Comparison of ENCODE assay signal across 8 cellular contexts in the genomic region with DNA sequence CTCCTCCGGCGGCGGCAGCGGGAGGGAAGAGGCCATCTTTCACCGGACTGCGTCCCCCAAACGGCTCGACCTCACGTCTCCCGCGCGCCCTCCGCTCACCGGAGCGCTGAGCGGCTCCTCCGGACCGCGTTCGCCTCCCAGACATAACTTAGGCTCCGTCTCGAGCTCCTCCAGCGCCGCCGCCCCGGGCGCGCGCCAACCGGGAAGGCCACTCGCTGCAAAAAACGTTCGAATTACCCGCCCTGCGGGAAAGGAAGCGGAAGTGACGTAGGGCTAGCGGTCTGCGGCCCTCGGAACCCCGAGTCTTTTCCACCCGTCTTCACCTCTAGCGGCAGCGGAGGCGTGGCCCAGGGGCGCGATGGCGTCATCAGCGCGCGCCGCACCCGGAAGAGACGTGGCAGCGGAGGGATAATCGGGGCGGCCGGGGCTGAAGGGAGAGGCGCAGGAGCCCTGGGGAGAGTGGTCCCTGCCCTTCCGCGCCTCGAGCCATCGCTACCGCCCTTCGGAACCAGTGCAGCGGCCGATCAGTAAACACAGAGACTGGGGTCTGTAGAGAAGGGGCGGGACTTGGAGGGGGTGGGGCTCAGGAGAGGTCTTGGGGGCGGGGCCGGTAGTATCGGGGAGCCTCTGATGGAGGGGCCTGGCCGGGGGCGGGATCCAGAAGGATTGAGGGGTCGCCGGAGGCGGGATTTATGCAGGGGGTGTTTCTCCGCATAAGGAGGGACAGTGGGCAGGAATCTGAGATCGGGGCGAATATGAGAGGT. TPM values are rescaled to one million over a fixed set of nuclear protein-coding genes. Genes with fewer than 3 reads are reported as not detected.
DNase-seq lines count a peak whose midpoint lies in the region; ATAC-seq, FAIRE-seq and TF ChIP-seq lines count a peak whose summit lies in the region.

A gene with protein sequence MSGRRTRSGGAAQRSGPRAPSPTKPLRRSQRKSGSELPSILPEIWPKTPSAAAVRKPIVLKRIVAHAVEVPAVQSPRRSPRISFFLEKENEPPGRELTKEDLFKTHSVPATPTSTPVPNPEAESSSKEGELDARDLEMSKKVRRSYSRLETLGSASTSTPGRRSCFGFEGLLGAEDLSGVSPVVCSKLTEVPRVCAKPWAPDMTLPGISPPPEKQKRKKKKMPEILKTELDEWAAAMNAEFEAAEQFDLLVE (minus strand): TSS at position 207 of the 764 bp plus-strand sequence. CDS start 62 bp downstream, at position 145.
A gene (plus strand): TSS at position 389 of the 764 bp plus-strand sequence. CDS start 477 bp downstream, outside the sequence.

- POLR2A ChIA-PET in endothelial cell of umbilical vein (lab: Charles Lee): no interaction called here

- ATAC-seq in GM21528 (IDR thresholded peaks at IDR 0.05; ENCODE audit: low FRiP score, unreplicated experiment): peak; percentile 67

- peak; percentile 97 for FAIRE-seq in endothelial cell of umbilical vein (lab: Jason Lieb, UNC)

- no peaks in the 10 kb centered on the region for H4K20me1 ChIP-seq in endothelial cell of umbilical vein (replicated peaks; ENCODE audit: control insufficient read depth, extremely low read depth, insufficient read depth, low read length)

- CTCF ChIA-PET in endothelial cell of umbilical vein (lab: Charles Lee): no interaction called here

- H2AFZ ChIP-seq in endothelial cell of umbilical vein (ENCODE audit: low read depth, low read length): peak within 1 kb of the TSS; percentile 62

- peaks cover 34% of the 10 kb centered on the region for H3K79me2 ChIP-seq in endothelial cell of umbilical vein (ENCODE audit: control insufficient read depth, insufficient read depth, low read length)

- H3K9ac ChIP-seq in endothelial cell of umbilical vein (replicated peaks; ENCODE audit: extremely low read depth, insufficient read depth, low read length): peak within 1 kb of the TSS; percentile 96

- peak within 1 kb of the TSS; percentile 84 for H3K4me2 ChIP-seq in endothelial cell of umbilical vein (ENCODE audit: insufficient read depth, low read length)

- TF ChIP-seq CTCF in endothelial cell of umbilical vein (IDR thresholded peaks at IDR 0.05; ENCODE audit: extremely low read depth in 1 of 2, insufficient read depth in 1 of 2, low read depth in 1 of 2, low read length in 2 of 2): no peak

- no TSS peak for BruUV-seq in endothelial cell of umbilical vein (replicated peaks; lab: Mats Ljungman, UMichigan)

- H3K9me3 Mint-ChIP-seq in IgD-negative memory B cell: no peaks in the 10 kb centered on the region

- peak within 1 kb of the TSS; percentile 58 to 92 (median 83) for H3K4me3 ChIP-seq in endothelial cell of umbilical vein (replicated peaks in 1 of 3; ENCODE audit: insufficient read depth in 1 of 3, low read depth in 1 of 3, low read length in 3 of 3)

- peak within 1 kb of the TSS; percentile 61 for H3K27ac ChIP-seq in endothelial cell of umbilical vein (ENCODE audit: insufficient read depth, low read depth, low read length)

- no peak for TF ChIP-seq POLR2A in endothelial cell of umbilical vein (IDR thresholded peaks at IDR 0.05; ENCODE audit: low read depth, low read length)

- H3K27me3 Mint-ChIP-seq in IgD-negative memory B cell: peaks cover 1% of the 10 kb centered on the region

- no peaks in the 10 kb centered on the region for H3K27me3 ChIP-seq in endothelial cell of umbilical vein (ENCODE audit: control insufficient read depth in 2 of 2, insufficient read depth in 2 of 2, low read length in 2 of 2)

- H3K9me3 ChIP-seq in endothelial cell of umbilical vein (replicated peaks; ENCODE audit: control insufficient read depth, insufficient read depth, low read length): no peaks in the 10 kb centered on the region

- peak; percentile 97 for DNase-seq in DMS 273 (lab: John Stamatoyannopoulos, UW; ENCODE audit: unreplicated experiment)
- peak; percentile 97 for DNase-seq in OCI-M1 (lab: John Stamatoyannopoulos, UW)
- DNase-seq in activated T-cell treated with anti-CD3 and anti-CD28 coated beads for 24 hours (ENCODE audit: low read depth): peak; percentile 94
- DNase-seq in endothelial cell of umbilical vein (ENCODE audit: low read depth, low spot score): peak; percentile 96
- peak; percentile 97 for DNase-seq in midbrain (lab: John Stamatoyannopoulos, UW)
- DNase-seq in stimulated activated CD8-positive, alpha-beta memory T cell treated with anti-CD3 and anti-CD28 coated beads, Interleukin-15, amount 100 ng/mL, for 48 hours (ENCODE audit: low read depth in 2 of 2): peak; percentile 94 to 96

- H3K9me1 ChIP-seq in endothelial cell of umbilical vein (replicated peaks; ENCODE audit: control insufficient read depth, extremely low read depth, insufficient read depth, low read length): no peaks in the 10 kb centered on the region

- H3K36me3 Mint-ChIP-seq in IgD-negative memory B cell: no peaks in the 10 kb centered on the region

- H3K36me3 ChIP-seq in endothelial cell of umbilical vein (ENCODE audit: control insufficient read depth in 2 of 2, extremely low read depth in 1 of 2, insufficient read depth in 2 of 2, low read length in 2 of 2): peaks cover 8 to 22% of the 10 kb centered on the region in 2 experiments

- peak within 1 kb of the TSS; percentile 86 to 99 (median 94) for H3K4me3 Mint-ChIP-seq in IgD-negative memory B cell

- intact Hi-C loops in endothelial cell of umbilical vein (cut with micrococcal nuclease): loop anchor here (1.0 to 2.0 kb wide), 3 partner anchors 12 to 33 kb away; a partner anchor contains a TSS

- dilution Hi-C loops in endothelial cell of umbilical vein (cut with MboI; ENCODE audit: extremely low pct_ligation_motif_present, low sequenced_read_pairs): no loop called here

- H3K27ac Mint-ChIP-seq in IgD-negative memory B cell: peak within 1 kb of the TSS; percentile 95 to 98 (median 97)

- peaks cover 9 to 19% (median 11%) of the 10 kb centered on the region in 3 donors for H3K4me1 Mint-ChIP-seq in IgD-negative memory B cell

- peaks cover 17% of the 10 kb centered on the region for H3K4me1 ChIP-seq in endothelial cell of umbilical vein (ENCODE audit: control insufficient read depth, extremely low read depth, insufficient read depth, low read length)

TF ChIP-seq in endothelial cell of umbilical vein, 7 proteins besides CTCF, POLR2A, EP300 and RAD21:
- TF ChIP-seq POLR2AphosphoS5 (IDR thresholded peaks at IDR 0.05; ENCODE audit: insufficient read depth, low read depth, low read length) (peak; percentile 89), MYC (IDR thresholded peaks at IDR 0.05; ENCODE audit: low read depth, low read length) (no peak), JUN (IDR thresholded peaks at IDR 0.05; ENCODE audit: borderline replicate concordance, insufficient read depth, insufficient read length, low read depth) (peak; percentile 19), GATA2 (IDR thresholded peaks at IDR 0.05; ENCODE audit: insufficient read depth, insufficient read length, low read depth, low read length) (no peak), EZH2 (IDR thresholded peaks at IDR 0.05; ENCODE audit: borderline replicate concordance, low read depth, low read length, severe bottlenecking) (no peak), FOS (IDR thresholded peaks at IDR 0.05; ENCODE audit: borderline replicate concordance, insufficient read depth, low read length) (no peak)
- TF ChIP-seq, protein P1, sequence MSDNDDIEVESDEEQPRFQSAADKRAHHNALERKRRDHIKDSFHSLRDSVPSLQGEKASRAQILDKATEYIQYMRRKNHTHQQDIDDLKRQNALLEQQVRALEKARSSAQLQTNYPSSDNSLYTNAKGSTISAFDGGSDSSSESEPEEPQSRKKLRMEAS (IDR thresholded peaks at IDR 0.05; ENCODE audit: insufficient read depth, insufficient read length): peak; percentile 45

RNA-seq across cellular contexts. Expression of the first gene that starts in this region (rescaled TPM):
- polyA plus RNA-seq in IgD-negative memory B cell: 2.0 TPM
- total RNA-seq in endothelial cell of umbilical vein: 34.1 and 35.7 TPM in 2 replicates
- 14.0 and 16.4 TPM in 2 replicates for polyA plus RNA-seq in endothelial cell of umbilical vein
- polyA plus RNA-seq in endothelial cell of umbilical vein (2011; cell fraction: cytosol; rRNA removed): 19.3 and 24.5 TPM in 2 replicates
- polyA plus RNA-seq in endothelial cell of umbilical vein (2011; cell fraction: nucleus; rRNA removed): 23.5 and 29.1 TPM in 2 replicates
- polyA plus RNA-seq in endothelial cell of umbilical vein (2012): 13.9 and 23.8 TPM in 2 replicates
- 9.9 and 12.8 TPM in 2 replicates for polyA minus RNA-seq in endothelial cell of umbilical vein
- 42.9 TPM for polyA minus RNA-seq in endothelial cell of umbilical vein (2011; cell fraction: cytosol; rRNA and poly(A)+ RNA removed)
- 9.1 and 9.3 TPM in 2 replicates for polyA minus RNA-seq in endothelial cell of umbilical vein (2011; cell fraction: nucleus; rRNA and poly(A)+ RNA removed)

RNA-seq across cellular contexts. Expression of the second gene that starts in this region (rescaled TPM):
- polyA plus RNA-seq in IgD-negative memory B cell (36.4 TPM), endothelial cell of umbilical vein (139 and 186 TPM in 2 replicates)
- 37.6 and 45.1 TPM in 2 replicates for total RNA-seq in endothelial cell of umbilical vein
- polyA plus RNA-seq in endothelial cell of umbilical vein (2011; cell fraction: cytosol; rRNA removed): 64.3 and 67.5 TPM in 2 replicates
- polyA plus RNA-seq in endothelial cell of umbilical vein (2011; cell fraction: nucleus; rRNA removed): 73.4 and 74.5 TPM in 2 replicates
- polyA plus RNA-seq in endothelial cell of umbilical vein (2012): 38.9 and 46.5 TPM in 2 replicates
- polyA minus RNA-seq in endothelial cell of umbilical vein: 37.9 and 38.8 TPM in 2 replicates
- 26.6 TPM for polyA minus RNA-seq in endothelial cell of umbilical vein (2011; cell fraction: cytosol; rRNA and poly(A)+ RNA removed)
- polyA minus RNA-seq in endothelial cell of umbilical vein (2011; cell fraction: nucleus; rRNA and poly(A)+ RNA removed): 40.6 and 47.8 TPM in 2 replicates

Comparison
In these comparisons a context has a peak if more than half of its experiments do, and no peak if none do; other contexts are left out.
1. Peak in every context shown above with its lines: DNase-seq, ATAC-seq, H3K4me3 ChIP-seq and H3K27ac ChIP-seq.